Comparison of ENCODE assay signal across 21 cellular contexts in the genomic region with DNA sequence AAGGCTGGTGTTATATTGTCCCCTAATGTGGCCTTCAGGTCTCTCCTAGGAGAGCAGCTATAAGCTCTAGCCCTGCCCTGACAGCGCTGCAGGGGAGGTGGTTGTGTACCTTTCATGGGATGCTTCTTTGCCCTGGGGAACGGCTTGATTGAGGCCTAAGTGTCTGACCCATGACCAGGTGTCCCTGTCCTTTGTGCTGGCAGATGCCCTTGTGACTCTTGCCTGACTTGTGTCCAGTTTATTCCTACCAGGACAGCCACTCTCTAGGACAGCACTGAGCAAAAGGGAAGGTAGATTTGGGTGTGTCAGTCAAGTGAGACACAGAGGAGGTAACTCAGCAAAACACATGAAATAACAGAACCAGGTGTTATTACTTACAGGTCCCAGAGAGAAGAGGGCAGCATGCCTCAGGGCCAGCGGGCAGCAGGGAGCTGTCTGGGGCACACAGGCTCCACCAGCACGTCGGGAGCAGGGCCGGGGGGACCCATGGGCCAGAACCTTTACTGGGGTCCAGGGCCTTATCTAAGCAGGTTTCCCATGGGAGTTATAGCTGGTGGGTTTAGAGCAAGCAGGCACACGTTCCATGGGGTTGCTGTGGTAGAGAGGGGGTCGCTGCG. TPM values are rescaled to one million over a fixed set of nuclear protein-coding genes. Genes with fewer than 3 reads are reported as not detected.
DNase-seq lines count a peak whose midpoint lies in the region; ATAC-seq, FAIRE-seq and TF ChIP-seq lines count a peak whose summit lies in the region.
"Had no signal": no experiment of that assay in that cellular context is flagged by ENCODE, and none has a peak within 500 bp of the region (broad histone marks: within the 10 kb centered on the region; RNA-seq: fewer than 3 reads in every experiment).

No MANE protein-coding gene starts in this region.

- H3K4me1 Mint-ChIP-seq in MCF 10A (ENCODE audit: insufficient read depth, unreplicated experiment) (peaks cover 40% of the 10 kb centered on the region), naive B cell (peaks cover 63 to 81% (median 76%) of the 10 kb centered on the region in 3 donors)

- DNase-seq in MCF 10A (ENCODE audit: unreplicated experiment) (no peak), mammary epithelial cell (no peak), naive B cell (no peak), NCI-H510A (lab: John Stamatoyannopoulos, UW) (no peak), iPS-NIHi7 (ENCODE audit: extremely low spot score) (no peak), aorta (no peak), GM19239 (ENCODE audit: insufficient read length, low spot score) (no peak)
- DNase-seq: 8988T, DMS79 treated with DMSO at 0.1 percent for 48 hours, KG1, NCI-H1092, NCI-H1694, NCI-H69, PC-9, SK-N-SH, T-cell had no signal

- 0 out of 2 replicates have a peak, but pooled peaks have one; percentile 0 for TF ChIP-seq POLR2A in Raji (IDR thresholded peaks at IDR 0.05; ENCODE audit: insufficient read depth, low read depth, low read length)

- H3K27me3 ChIP-seq in mammary epithelial cell (ENCODE audit: insufficient read depth, low read length): no peaks in the 10 kb centered on the region
- no peaks in the 10 kb centered on the region for H3K27me3 ChIP-seq in aorta (ENCODE audit: control insufficient read depth in 1 of 2, insufficient read depth in 2 of 2, low read length in 1 of 2)
- H3K27me3 ChIP-seq: BLaER1 had no signal

- H4K20me1 ChIP-seq in mammary epithelial cell (ENCODE audit: insufficient read depth, low read length): no peaks in the 10 kb centered on the region
- H4K20me1 ChIP-seq: BLaER1 had no signal

- POLR2A ChIA-PET in MCF 10A (lab: Yijun Ruan, JAX): interaction anchor here (2.2 to 6.9 kb wide), 3 partner anchors 10 to 275 kb away, joined by 8 to 96 read pairs (median 24); a partner anchor contains a TSS

- intact Hi-C loops in MCF 10A (cut with micrococcal nuclease) (no loop called here), mammary epithelial cell (cut with micrococcal nuclease) (no loop called here), aorta (cut with DNase I) (no loop called here)

- in situ Hi-C loops in mammary epithelial cell (cut with MboI; ENCODE audit: low sequenced_read_pairs in 2 of 2): no loop called here

- FAIRE-seq in GM19239 (lab: Jason Lieb, UNC): no peak
- FAIRE-seq: G401.6 had no signal

- H3K79me2 ChIP-seq in mammary epithelial cell (ENCODE audit: insufficient read depth, low read length): no peaks in the 10 kb centered on the region

- H3K4me1 ChIP-seq in mammary epithelial cell (ENCODE audit: insufficient read depth, low read length) (peaks cover 25% of the 10 kb centered on the region), aorta (ENCODE audit: control insufficient read depth in 1 of 2, insufficient read depth in 2 of 2, low read length in 2 of 2) (no peaks in the 10 kb centered on the region)

- H3K36me3 ChIP-seq in mammary epithelial cell (ENCODE audit: insufficient read depth, low read length) (no peaks in the 10 kb centered on the region), aorta (ENCODE audit: control insufficient read depth in 1 of 2, insufficient read depth in 2 of 2, low read length in 1 of 2) (no peaks in the 10 kb centered on the region)
- H3K36me3 ChIP-seq: BLaER1 had no signal

- no peaks in the 10 kb centered on the region for H3K9me3 ChIP-seq in mammary epithelial cell (replicated peaks; ENCODE audit: insufficient read depth, low read length)
- no peaks in the 10 kb centered on the region for H3K9me3 ChIP-seq in aorta (ENCODE audit: control insufficient read depth, low read length)
- H3K9me3 ChIP-seq: SK-N-SH had no signal

- dilution Hi-C loops in mammary epithelial cell (cut with HindIII; ENCODE audit: low sequenced_read_pairs): no loop called here

- H3K4me3 ChIP-seq in mammary epithelial cell (replicated peaks in 1 of 3; ENCODE audit: insufficient read depth in 1 of 3, low read depth in 2 of 3, low read length in 3 of 3) (no peak overlapping the region), aorta (ENCODE audit: low read length in 2 of 2) (no peak overlapping the region)
- H3K4me3 ChIP-seq: BLaER1, GM23338, PC-9 had no signal

- CTCF ChIA-PET in MCF 10A (lab: Yijun Ruan, JAX) (interaction anchor here (0.6 to 5.0 kb wide), 4 partner anchors 108 to 130 kb away, joined by 3 to 28 read pairs (median 3); no protein-coding TSS in a partner anchor), mammary epithelial cell (lab: Charles Lee; ENCODE audit: low non-redundant PET) (no interaction called here)

- H3K27me3 Mint-ChIP-seq in MCF 10A (ENCODE audit: insufficient read depth, unreplicated experiment): no peaks in the 10 kb centered on the region
- no peaks in the 10 kb centered on the region for H3K27me3 Mint-ChIP-seq in naive B cell

- H3K9ac ChIP-seq in mammary epithelial cell (ENCODE audit: insufficient read depth, low read length): no peak overlapping the region
- H3K9ac ChIP-seq: BLaER1, SK-N-SH had no signal

- H3K9me3 Mint-ChIP-seq in MCF 10A (ENCODE audit: unreplicated experiment) (no peaks in the 10 kb centered on the region), naive B cell (peaks cover 3 to 15% (median 9%) of the 10 kb centered on the region in 7 donors)

- WGBS in mammary epithelial cell (ENCODE audit: low coverage, missing lambda C conversion rate): 85% methylated on average over 9 of the region's 9 CpGs
- WGBS in aorta, 2 donors: 96 to 97% methylated on average over 9 of the region's 9 CpGs

- H3K27ac Mint-ChIP-seq in MCF 10A (ENCODE audit: low read depth, unreplicated experiment) (peak overlapping the region; percentile 99), naive B cell (peak overlapping the region in 1 of 6 donors; percentile 47)
- H3K27ac Mint-ChIP-seq: GM23338, T-cell had no signal

- no peak for ATAC-seq in naive B cell (ENCODE audit: low read depth in 2 of 2)
- ATAC-seq in aorta (ENCODE audit: low FRiP score): no peak
- ATAC-seq: GM23338, Right ventricle myocardium inferior, T-cell had no signal

- H2AFZ ChIP-seq in mammary epithelial cell (ENCODE audit: low read depth, low read length): no peak overlapping the region
- H2AFZ ChIP-seq: GM23338, PC-9 had no signal

- BruUV-seq in MCF 10A (replicated peaks; lab: Mats Ljungman, UMichigan) (no TSS peak), mammary epithelial cell (replicated peaks; lab: Mats Ljungman, UMichigan) (no TSS peak)

- H3K27ac ChIP-seq in mammary epithelial cell (ENCODE audit: insufficient read depth, low read depth, low read length) (no peak overlapping the region), aorta (ENCODE audit: low read depth in 1 of 2, low read length in 2 of 2) (no peak overlapping the region)
- H3K27ac ChIP-seq: BLaER1 had no signal

- TF ChIP-seq CTCF in MCF 10A (IDR thresholded peaks at IDR 0.05; ENCODE audit: unreplicated experiment): no peak
- no peak for TF ChIP-seq CTCF in mammary epithelial cell (conservative IDR thresholded peaks at IDR 0.05 in 1 of 2, IDR thresholded peaks at IDR 0.05 in 1 of 2; ENCODE audit: extremely low read depth in 1 of 2, insufficient read depth in 1 of 2, low read depth in 1 of 2, low read length in 2 of 2)

- H3K36me3 Mint-ChIP-seq in MCF 10A (ENCODE audit: insufficient read depth, unreplicated experiment): no peaks in the 10 kb centered on the region
- H3K36me3 Mint-ChIP-seq in naive B cell: peaks cover 0 to 8% of the 10 kb centered on the region in 2 donors
- H3K36me3 Mint-ChIP-seq: T-cell had no signal

- H3K4me2 ChIP-seq in mammary epithelial cell (ENCODE audit: insufficient read depth, low read depth, low read length): no peak overlapping the region
- H3K4me2 ChIP-seq: GM23338, SK-N-SH had no signal

- H3K4me3 Mint-ChIP-seq in MCF 10A (ENCODE audit: unreplicated experiment): no peak overlapping the region
- peak overlapping the region in 6 of 8 donors; percentile 35 to 60 (median 50) for H3K4me3 Mint-ChIP-seq in naive B cell
- H3K4me3 Mint-ChIP-seq: GM23338, T-cell had no signal

RNA-seq across cellular contexts. Expression of a gene that starts 10.7 kb away (rescaled TPM):
- total RNA-seq in MCF 10A (2022) (32.8 and 38.8 TPM in 2 replicates), mammary epithelial cell (10 to 100 TPM; 47.3 to 61.0 TPM), aorta (10 to 100 TPM; 39.9 to 43.8 TPM)
- polyA plus RNA-seq in mammary epithelial cell (24.5 TPM), naive B cell (ENCODE audit: low read depth in 6 of 6) (10 to 100 TPM; 13.4 to 19.5 (median 17.0) TPM), aorta (10 to 100 TPM in 1 of 2 donors, 1 to 10 TPM in 1; 4.5 to 10.1 TPM)
- 60.0 TPM for polyA minus RNA-seq in mammary epithelial cell
